13 cellular contexts compared by ENCODE assay signal in genomic region chr9:36461341-36461740, GRCh38.
DNase-seq lines count a peak whose midpoint lies in the region; ATAC-seq and TF ChIP-seq lines count a peak whose summit lies in the region.
"Had no signal": no experiment of that assay in that cellular context is flagged by ENCODE, and none has a peak within 500 bp of the region (broad histone marks: within the 10 kb centered on the region; RNA-seq: fewer than 3 reads in every experiment).

No MANE protein-coding gene starts in this region.

- TF ChIP-seq CTCF in fibroblast of pulmonary artery (IDR thresholded peaks at IDR 0.05; ENCODE audit: low read length, missing control alignments) (no peak), ovary (IDR thresholded peaks at IDR 0.05) (no peak), upper lobe of left lung (IDR thresholded peaks at IDR 0.05) (no peak)

- no peak for TF ChIP-seq EP300 in ovary (IDR thresholded peaks at IDR 0.05)
- TF ChIP-seq EP300 in upper lobe of left lung (IDR thresholded peaks at IDR 0.05), result no peak

- intact Hi-C loops in ovary (cut with DNase I), result no loop called here

- H3K9me3 ChIP-seq in ovary (no peaks in the 10 kb centered on the region), upper lobe of left lung (no peaks in the 10 kb centered on the region)
- H3K9me3 ChIP-seq: upper lobe of right lung had no signal

- H3K36me3 ChIP-seq in ovary (no peaks in the 10 kb centered on the region), upper lobe of left lung (peaks cover 0 to 6% (median 0%) of the 10 kb centered on the region in 4 donors)

- ATAC-seq in activated T-helper 17 cell treated with anti-CD3 and anti-CD28 coated beads, Interleukin-2, amount 50 U/mL, for 72 hours (replicated peaks), result no peak
- no peak for ATAC-seq in stimulated activated naive B cell treated with anti-CD40 and anti-IgM and Interleukin-4, amounts not matched to agents 10 μg/mL and 1 μg/mL and 100 μg/mL, for 72 hours (replicated peaks)
- ATAC-seq in GM18519 (IDR thresholded peaks at IDR 0.05; ENCODE audit: low FRiP score, unreplicated experiment) (no peak), upper lobe of left lung (ENCODE audit: low FRiP score in 2 of 2) (no peak)
- ATAC-seq: upper lobe of right lung had no signal

- no peaks in the 10 kb centered on the region for H3K27me3 Mint-ChIP-seq in activated naive CD4-positive, alpha-beta T cell treated with anti-CD3 and anti-CD28 coated beads, Interleukin-2, amount 50 U/mL, for 24 hours
- no peaks in the 10 kb centered on the region for H3K27me3 Mint-ChIP-seq in activated T-helper 17 cell treated with anti-CD3 and anti-CD28 coated beads, Interleukin-2, amount 50 U/mL, for 72 hours
- H3K27me3 Mint-ChIP-seq in stimulated activated naive B cell treated with anti-CD40 and anti-IgM and Interleukin-4, amounts not matched to agents 10 μg/mL and 1 μg/mL and 100 μg/mL, for 72 hours, result no peaks in the 10 kb centered on the region
- H3K27me3 Mint-ChIP-seq: activated CD4-positive, alpha-beta T cell treated with anti-CD3 and anti-CD28 coated beads, Interleukin-2, amount 10 ng/mL, durations not matched to agents 7 days and 5 days had no signal

- no peaks in the 10 kb centered on the region for H3K36me3 Mint-ChIP-seq in activated naive CD4-positive, alpha-beta T cell treated with anti-CD3 and anti-CD28 coated beads, Interleukin-2, amount 50 U/mL, for 24 hours
- peaks cover 17% of the 10 kb centered on the region for H3K36me3 Mint-ChIP-seq in activated T-helper 17 cell treated with anti-CD3 and anti-CD28 coated beads, Interleukin-2, amount 50 U/mL, for 72 hours (ENCODE audit: low read depth)
- peaks cover 15 to 18% of the 10 kb centered on the region in 2 donors for H3K36me3 Mint-ChIP-seq in stimulated activated naive B cell treated with anti-CD40 and anti-IgM and Interleukin-4, amounts not matched to agents 10 μg/mL and 1 μg/mL and 100 μg/mL, for 72 hours

- no peak for TF ChIP-seq POLR2A in ovary (IDR thresholded peaks at IDR 0.05)
- TF ChIP-seq POLR2A in upper lobe of left lung (IDR thresholded peaks at IDR 0.05), result no peak

- H3K9me3 Mint-ChIP-seq in activated naive CD4-positive, alpha-beta T cell treated with anti-CD3 and anti-CD28 coated beads, Interleukin-2, amount 50 U/mL, for 24 hours, result no peaks in the 10 kb centered on the region
- H3K9me3 Mint-ChIP-seq in activated T-helper 17 cell treated with anti-CD3 and anti-CD28 coated beads, Interleukin-2, amount 50 U/mL, for 72 hours, result no peaks in the 10 kb centered on the region
- peaks cover 0 to 2% of the 10 kb centered on the region in 2 donors for H3K9me3 Mint-ChIP-seq in stimulated activated naive B cell treated with anti-CD40 and anti-IgM and Interleukin-4, amounts not matched to agents 10 μg/mL and 1 μg/mL and 100 μg/mL, for 72 hours
- H3K9me3 Mint-ChIP-seq: activated CD4-positive, alpha-beta T cell treated with anti-CD3 and anti-CD28 coated beads, Interleukin-2, amount 10 ng/mL, durations not matched to agents 7 days and 5 days had no signal

- H3K4me1 Mint-ChIP-seq in activated naive CD4-positive, alpha-beta T cell treated with anti-CD3 and anti-CD28 coated beads, Interleukin-2, amount 50 U/mL, for 24 hours, result peaks cover 69% of the 10 kb centered on the region
- peaks cover 22% of the 10 kb centered on the region for H3K4me1 Mint-ChIP-seq in activated T-helper 17 cell treated with anti-CD3 and anti-CD28 coated beads, Interleukin-2, amount 50 U/mL, for 72 hours
- H3K4me1 Mint-ChIP-seq in stimulated activated naive B cell treated with anti-CD40 and anti-IgM and Interleukin-4, amounts not matched to agents 10 μg/mL and 1 μg/mL and 100 μg/mL, for 72 hours, result peaks cover 17 to 43% of the 10 kb centered on the region in 2 donors

- no peak overlapping the region for H3K4me3 Mint-ChIP-seq in activated naive CD4-positive, alpha-beta T cell treated with anti-CD3 and anti-CD28 coated beads, Interleukin-2, amount 50 U/mL, for 24 hours
- no peak overlapping the region for H3K4me3 Mint-ChIP-seq in activated T-helper 17 cell treated with anti-CD3 and anti-CD28 coated beads, Interleukin-2, amount 50 U/mL, for 72 hours
- H3K4me3 Mint-ChIP-seq in stimulated activated naive B cell treated with anti-CD40 and anti-IgM and Interleukin-4, amounts not matched to agents 10 μg/mL and 1 μg/mL and 100 μg/mL, for 72 hours, result no peak overlapping the region
- H3K4me3 Mint-ChIP-seq: activated CD4-positive, alpha-beta T cell treated with anti-CD3 and anti-CD28 coated beads, Interleukin-2, amount 10 ng/mL, durations not matched to agents 7 days and 5 days had no signal

- H3K4me3 ChIP-seq in fibroblast of pulmonary artery (replicated peaks; ENCODE audit: low read depth, low read length) (no peak overlapping the region), ovary (no peak overlapping the region), upper lobe of left lung (no peak overlapping the region)
- H3K4me3 ChIP-seq: upper lobe of right lung had no signal

- H3K4me1 ChIP-seq in ovary (ENCODE audit: insufficient read depth) (peaks cover 9% of the 10 kb centered on the region), upper lobe of left lung (peaks cover 0 to 9% (median 3%) of the 10 kb centered on the region in 4 donors)

- peak overlapping the region; percentile 48 for H3K27ac Mint-ChIP-seq in activated naive CD4-positive, alpha-beta T cell treated with anti-CD3 and anti-CD28 coated beads, Interleukin-2, amount 50 U/mL, for 24 hours
- H3K27ac Mint-ChIP-seq in activated T-helper 17 cell treated with anti-CD3 and anti-CD28 coated beads, Interleukin-2, amount 50 U/mL, for 72 hours, result peak overlapping the region; percentile 20
- H3K27ac Mint-ChIP-seq in stimulated activated naive B cell treated with anti-CD40 and anti-IgM and Interleukin-4, amounts not matched to agents 10 μg/mL and 1 μg/mL and 100 μg/mL, for 72 hours, result peak overlapping the region; percentile 16
- H3K27ac Mint-ChIP-seq: activated CD4-positive, alpha-beta T cell treated with anti-CD3 and anti-CD28 coated beads, Interleukin-2, amount 10 ng/mL, durations not matched to agents 7 days and 5 days had no signal

- H3K27me3 ChIP-seq in ovary (no peaks in the 10 kb centered on the region), upper lobe of left lung (no peaks in the 10 kb centered on the region)
- H3K27me3 ChIP-seq: upper lobe of right lung had no signal

- no peak overlapping the region for H3K27ac ChIP-seq in ovary
- no peak overlapping the region for H3K27ac ChIP-seq in upper lobe of left lung
- H3K27ac ChIP-seq: upper lobe of right lung had no signal

- no peak for DNase-seq in activated naive CD4-positive, alpha-beta T cell treated with Interleukin-2 at 50 U/mL for 16 hours
- peak; percentile 39 for DNase-seq in fibroblast of pulmonary artery (ENCODE audit: low read depth)
- DNase-seq in stimulated activated naive B cell treated with anti-CD40 and anti-IgM and Interleukin-4, amounts not matched to agents 10 μg/mL and 1 μg/mL and 100 μg/mL, for 72 hours, result no peak
- DNase-seq in ovary, result no peak
- DNase-seq in upper lobe of left lung, result no peak
- DNase-seq: activated CD4-positive, alpha-beta T cell treated with anti-CD3 and anti-CD28 coated beads, Interleukin-2, amount 10 ng/mL, durations not matched to agents 7 days and 5 days; activated naive CD4-positive, alpha-beta T cell; NCI-H2081; SW 1271; upper lobe of right lung had no signal
